Comparison of ENCODE assay signal across 8 cellular contexts in genomic region chr7:43612599-43613589, GRCh38. TPM values are rescaled to one million over a fixed set of nuclear protein-coding genes. Genes with fewer than 3 reads are reported as not detected.
DNase-seq lines count a peak whose midpoint lies in the region; ATAC-seq and TF ChIP-seq lines count a peak whose summit lies in the region.

No MANE protein-coding gene starts in this region.

- ATAC-seq in HG03439 (IDR thresholded peaks at IDR 0.05; ENCODE audit: unreplicated experiment) (peak; percentile 77), thoracic aorta (ENCODE audit: insufficient number of reproducible peaks, low FRiP score, low read depth) (no peak)

- DNase-seq in activated naive CD4-positive, alpha-beta T cell treated with anti-CD3 and anti-CD28 coated beads, Interleukin-2, amount 10 ng/mL, durations not matched to agents 7 days and 5 days = no peak
- DNase-seq in activated naive CD4-positive, alpha-beta T cell treated with Interleukin-2 at 50 U/mL for 16 hours = no peak
- no peak for DNase-seq in coronary artery (ENCODE audit: low spot score)
- DNase-seq in thoracic aorta (ENCODE audit: low spot score) = no peak
- no peak for DNase-seq in erythroblast (lab: John Stamatoyannopoulos, UW)
- no peak for DNase-seq in SKM-1 treated with dmso at 0.1 percent for 144 hours (lab: John Stamatoyannopoulos, UW; ENCODE audit: unreplicated experiment)
- DNase-seq in NCI-H226 = no peak

- CTCF ChIA-PET in activated naive CD4-positive, alpha-beta T cell treated with anti-CD3 and anti-CD28 coated beads, Interleukin-2, amount 10 ng/mL, durations not matched to agents 7 days and 5 days (lab: Charles Lee) = interaction anchor here (0.7 to 2.2 kb wide), 3 partner anchors 22 to 30 kb away, joined by 3 to 5 read pairs (median 4); partner anchors contain the start of gene STK17A

- no peak for TF ChIP-seq POLR2A in erythroblast (IDR thresholded peaks at IDR 0.05; ENCODE audit: low read length)

- no peaks in the 10 kb centered on the region for H3K9me3 Mint-ChIP-seq in activated naive CD4-positive, alpha-beta T cell treated with anti-CD3 and anti-CD28 coated beads, Interleukin-2, amount 10 ng/mL, durations not matched to agents 7 days and 5 days

- peaks cover 37 to 55% of the 10 kb centered on the region in 2 donors for H3K4me1 ChIP-seq in thoracic aorta (ENCODE audit: control insufficient read depth in 1 of 2, low read depth in 2 of 2)

- H3K27me3 Mint-ChIP-seq in activated naive CD4-positive, alpha-beta T cell treated with anti-CD3 and anti-CD28 coated beads, Interleukin-2, amount 10 ng/mL, durations not matched to agents 7 days and 5 days = no peaks in the 10 kb centered on the region

- no peak overlapping the region for H3K4me3 Mint-ChIP-seq in activated naive CD4-positive, alpha-beta T cell treated with anti-CD3 and anti-CD28 coated beads, Interleukin-2, amount 10 ng/mL, durations not matched to agents 7 days and 5 days

- peaks cover 56% of the 10 kb centered on the region for H3K36me3 Mint-ChIP-seq in activated naive CD4-positive, alpha-beta T cell treated with anti-CD3 and anti-CD28 coated beads, Interleukin-2, amount 10 ng/mL, durations not matched to agents 7 days and 5 days

- H3K4me3 ChIP-seq in coronary artery (no peak overlapping the region), thoracic aorta (peak overlapping the region; percentile 50)

- peaks cover 17% of the 10 kb centered on the region for H3K36me3 ChIP-seq in thoracic aorta

- peak overlapping the region; percentile 35 for H3K27ac Mint-ChIP-seq in activated naive CD4-positive, alpha-beta T cell treated with anti-CD3 and anti-CD28 coated beads, Interleukin-2, amount 10 ng/mL, durations not matched to agents 7 days and 5 days

- peaks cover 52% of the 10 kb centered on the region for H3K4me1 Mint-ChIP-seq in activated naive CD4-positive, alpha-beta T cell treated with anti-CD3 and anti-CD28 coated beads, Interleukin-2, amount 10 ng/mL, durations not matched to agents 7 days and 5 days

- no peaks in the 10 kb centered on the region for H3K27me3 ChIP-seq in thoracic aorta (replicated peaks; ENCODE audit: insufficient read depth)

- peak overlapping the region; percentile 4 to 67 for H3K27ac ChIP-seq in coronary artery
- H3K27ac ChIP-seq in thoracic aorta = peak overlapping the region; percentile 56 to 68

- H3K9me3 ChIP-seq in thoracic aorta = no peaks in the 10 kb centered on the region

- TF ChIP-seq CTCF in coronary artery (IDR thresholded peaks at IDR 0.05) (no peak), thoracic aorta (IDR thresholded peaks at IDR 0.05) (no peak)

RNA-seq across cellular contexts. Expression of gene STK17A, which starts 30.0 kb away (rescaled TPM):
- total RNA-seq in thoracic aorta = 10 to 100 TPM; 42.4 to 55.5 TPM
